In the genomic region with DNA sequence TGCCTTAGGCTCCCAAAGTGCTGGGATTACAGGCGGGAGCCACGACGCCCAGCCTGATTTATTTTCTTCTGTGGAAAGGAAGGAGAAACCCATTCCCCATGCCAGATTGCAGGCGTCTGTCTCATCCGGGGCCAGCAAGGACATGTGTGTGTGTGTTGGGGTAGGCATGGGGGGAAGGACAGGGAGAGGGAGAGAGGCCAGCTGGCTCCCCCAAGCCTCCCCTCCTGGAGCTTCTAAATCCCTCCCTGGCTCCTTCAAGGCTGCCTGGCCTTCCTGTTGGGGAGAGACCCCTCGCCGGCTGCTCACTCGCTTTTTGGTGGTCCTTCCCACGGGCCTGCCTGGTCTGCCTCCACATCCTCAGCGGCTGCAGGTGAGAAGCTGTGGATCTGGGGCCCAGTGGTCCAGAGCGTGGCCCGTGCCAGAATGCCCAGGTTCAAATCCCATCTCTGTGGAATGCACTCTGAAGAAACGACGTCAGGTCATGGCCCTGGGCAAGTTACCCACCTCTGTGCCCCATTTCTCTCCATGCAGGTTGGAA, we compare ENCODE assay signal across 29 cellular contexts. TPM values are rescaled to one million over a fixed set of nuclear protein-coding genes. Genes with fewer than 3 reads are reported as not detected.
"Had no signal": no experiment of that assay in that cellular context is flagged by ENCODE, and none has a peak within 500 bp of the region (broad histone marks: within the 10 kb centered on the region; RNA-seq: fewer than 3 reads in every experiment).

No MANE protein-coding gene starts in this region.

- H3K4me1 ChIP-seq: colonic mucosa, gastrocnemius medialis had no signal

- H3K27ac ChIP-seq: ascending aorta, cardiac muscle cell, colonic mucosa, gastrocnemius medialis, hepatocyte, left ventricle myocardium inferior, neutrophil, ovary, tibial nerve had no signal

- DNase-seq: activated CD4-positive, alpha-beta T cell treated with anti-CD3 and anti-CD28 coated beads, Interleukin-2, amount 10 ng/mL, durations not matched to agents 7 days and 5 days; activated CD8-positive, alpha-beta T cell treated with anti-CD3 and anti-CD28 coated beads for 36 hours; activated effector memory CD4-positive, alpha-beta T cell treated with anti-CD3 and anti-CD28 coated beads, Interleukin-2, amount 50 U/mL, for 16 hours; activated naive CD4-positive, alpha-beta T cell treated with anti-CD3 and anti-CD28 coated beads, Interleukin-2, amount 10 ng/mL, durations not matched to agents 7 days and 5 days; activated naive CD8-positive, alpha-beta T cell treated with anti-CD3 and anti-CD28 coated beads, Interleukin-2, amount 10 ng/mL, durations not matched to agents 7 days and 5 days; activated T-cell treated with anti-CD3 and anti-CD28 coated beads, Interleukin-2, amount 50 U/mL, for 1 hour; cerebellar nuclear complex; colonic mucosa; effector memory CD4-positive, alpha-beta T cell; erythroblast; islet precursor cell; left ventricle myocardium inferior; nephron progenitor cell; retina; stimulated activated CD4-positive, alpha-beta T cell treated with anti-CD3 and anti-CD28 coated beads, Interleukin-2, amount 100 ng/mL, for 48 hours; stimulated activated naive CD4-positive, alpha-beta T cell treated with Interleukin-2 at 50 U/mL for 16 hours; T-helper 17 cell; T1000 had no signal

- H3K27me3 ChIP-seq: ascending aorta, cardiac muscle cell, colonic mucosa, gastrocnemius medialis, hepatocyte, ovary, tibial nerve had no signal

- H3K4me2 ChIP-seq: hepatocyte had no signal

- H3K9me3 ChIP-seq: ascending aorta, colonic mucosa, gastrocnemius medialis, left ventricle myocardium inferior, mucosa of descending colon, neutrophil, ovary, tibial nerve had no signal

- ATAC-seq: activated CD8-positive, alpha-beta T cell treated with anti-CD3 and anti-CD28 coated beads for 36 hours; gastrocnemius medialis; mucosa of descending colon; T-helper 17 cell had no signal

- H3K4me3 ChIP-seq: ascending aorta, cardiac muscle cell, colonic mucosa, dorsolateral prefrontal cortex, gastrocnemius medialis, hepatocyte, left ventricle myocardium inferior, mucosa of descending colon, ovary, tibial nerve had no signal

- H3K79me2 ChIP-seq: hepatocyte had no signal

- H3K36me3 ChIP-seq: ascending aorta, cardiac muscle cell, colonic mucosa, gastrocnemius medialis, left ventricle myocardium inferior, neutrophil, ovary, tibial nerve had no signal

- H2AFZ ChIP-seq: hepatocyte had no signal

RNA-seq across cellular contexts. Expression of a gene that starts 18.1 kb away (rescaled TPM):
- total RNA-seq: activated CD4-positive, alpha-beta T cell treated with anti-CD3 and anti-CD28 coated beads, Interleukin-2, amount 10 ng/mL, durations not matched to agents 7 days and 5 days; activated naive CD8-positive, alpha-beta T cell treated with anti-CD3 and anti-CD28 coated beads, Interleukin-2, amount 10 ng/mL, durations not matched to agents 7 days and 5 days; activated T-helper 1 cell treated with anti-CD3 and anti-CD28 coated beads, Interleukin-12 subunit alpha, Interleukin-12 subunit beta, Interleukin-2, Interleukin-4 antibody, amounts not matched to agents 30 ng/mL and 10 ng/mL and 1 ng/mL, durations not matched to agents 14 hours and 24 hours and 36 hours; cardiac muscle cell; progenitor cell of endocrine pancreas; T-helper 17 cell had no signal
